ENCODE assay signal across 8 cellular contexts in the genomic region with DNA sequence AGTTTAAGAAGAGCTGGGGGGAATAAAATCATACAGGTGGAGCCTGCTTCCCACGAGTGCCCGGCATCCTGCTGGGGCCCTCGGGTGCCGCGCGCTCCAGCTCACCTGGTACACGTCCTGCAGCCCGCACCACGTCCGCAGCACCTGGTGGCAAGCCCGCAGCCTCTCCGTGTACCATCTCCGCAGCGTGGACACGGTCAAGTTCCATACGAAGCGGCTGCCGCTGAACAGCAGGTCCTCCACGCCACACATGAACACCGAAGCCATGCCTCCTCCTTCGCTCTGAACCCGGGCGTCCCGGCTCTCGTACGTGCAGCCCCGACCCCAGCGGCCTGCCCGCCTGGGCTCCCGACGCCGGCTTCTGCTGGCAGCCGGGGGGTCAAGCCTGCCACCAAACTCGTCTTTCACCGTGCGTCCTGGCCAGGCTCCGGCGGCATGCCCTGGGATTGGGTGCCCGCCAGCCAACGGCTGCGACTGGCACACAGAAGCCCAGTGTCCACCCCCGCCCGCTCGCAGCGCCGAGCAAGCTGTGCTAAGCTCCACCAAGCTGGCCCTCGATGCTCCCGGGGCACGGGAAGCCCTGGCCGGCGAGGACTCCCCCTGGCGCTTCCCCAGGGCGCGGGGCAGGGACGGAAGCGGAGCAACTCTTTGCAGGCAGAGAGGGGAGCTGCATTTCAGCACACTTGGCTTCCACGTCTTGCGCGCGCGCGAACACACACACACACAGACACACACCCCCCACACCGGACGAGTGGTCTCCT. TPM values are rescaled to one million over a fixed set of nuclear protein-coding genes. Genes with fewer than 3 reads are reported as not detected.
DNase-seq lines count a peak whose midpoint lies in the region; ATAC-seq and TF ChIP-seq lines count a peak whose summit lies in the region.

Gene FRMD4B, minus strand, starts transcription at position 366 of the 761 bp plus-strand sequence. Its CDS starts 99 bp downstream, at position 267.

- H3K9me3 ChIP-seq in right atrium auricular region, result no peaks in the 10 kb centered on the region
- no peaks in the 10 kb centered on the region for H3K9me3 ChIP-seq in ovary

- no peak for ATAC-seq in GM19455 (IDR thresholded peaks at IDR 0.05; ENCODE audit: unreplicated experiment)

- TF ChIP-seq CTCF in right atrium auricular region (IDR thresholded peaks at IDR 0.05) (peak in 1 of 2 donors; percentile 50), ovary (IDR thresholded peaks at IDR 0.05) (no peak)

- H3K27ac ChIP-seq in right atrium auricular region, result peak within 1 kb of the TSS; percentile 83 to 85
- H3K27ac ChIP-seq in ovary, result no peak within 1 kb of the TSS

- no peak for TF ChIP-seq POLR2A in ovary (IDR thresholded peaks at IDR 0.05)

- no peak for TF ChIP-seq EP300 in ovary (IDR thresholded peaks at IDR 0.05)

- no peaks in the 10 kb centered on the region for H3K27me3 ChIP-seq in right atrium auricular region
- H3K27me3 ChIP-seq in ovary, result no peaks in the 10 kb centered on the region

- DNase-seq in NCI-H2029 (lab: John Stamatoyannopoulos, UW) (peak; percentile 9), NCI-H2029 treated with DMSO at 0.1 percent for 48 hours (lab: John Stamatoyannopoulos, UW) (no peak), NCI-H510A treated with DMSO at 0.1 percent for 48 hours (lab: John Stamatoyannopoulos, UW) (peak; percentile 23), astrocyte of the hippocampus (ENCODE audit: low read depth, low spot score) (peak; percentile 71), right atrium auricular region (ENCODE audit: low spot score) (peak; percentile 80), ovary (peak; percentile 39 to 63 (median 45)), SKM-1 treated with dmso at 0.1 percent for 144 hours (lab: John Stamatoyannopoulos, UW; ENCODE audit: unreplicated experiment) (no peak)

- peak within 1 kb of the TSS; percentile 50 to 68 for H3K4me3 ChIP-seq in right atrium auricular region
- peak within 1 kb of the TSS; percentile 30 for H3K4me3 ChIP-seq in ovary

- peaks cover 0 to 24% of the 10 kb centered on the region in 2 donors for H3K4me1 ChIP-seq in right atrium auricular region
- H3K4me1 ChIP-seq in ovary (ENCODE audit: insufficient read depth), result no peaks in the 10 kb centered on the region

- WGBS in ovary, 3 donors, result 1 to 2% (median 2%) methylated on average over 45 to 64 of the region's 64 CpGs

- no peaks in the 10 kb centered on the region for H3K36me3 ChIP-seq in right atrium auricular region
- no peaks in the 10 kb centered on the region for H3K36me3 ChIP-seq in ovary

- intact Hi-C loops in ovary (cut with DNase I), result no loop called here

RNA-seq across cellular contexts. Expression of gene FRMD4B, which starts in this region (rescaled TPM):
- total RNA-seq in right atrium auricular region (10 to 100 TPM; 30.6 to 37.8 TPM), ovary (10 to 100 TPM in 5 of 7 donors, 1 to 10 TPM in 2; 4.2 to 42.0 (median 16.3) TPM)
- polyA plus RNA-seq in ovary, result 10 to 100 TPM in 1 of 2 donors, 1 to 10 TPM in 1; 6.7 to 17.6 TPM

Comparison
In these comparisons a context has a peak if more than half of its experiments do, and no peak if none do; other contexts are left out.
1. DNase-seq: peak in NCI-H2029 (single experiment), NCI-H510A treated with DMSO at 0.1 percent for 48 hours (single experiment), astrocyte of the hippocampus (single experiment), right atrium auricular region (single experiment) and ovary (5 of 5); none in NCI-H2029 treated with DMSO at 0.1 percent for 48 hours (single experiment) and SKM-1 treated with dmso at 0.1 percent for 144 hours (single experiment).
2. H3K27ac ChIP-seq: peak in right atrium auricular region (2 of 2); none in ovary (0 of 2).